ENCODE assay signal across 19 cellular contexts in the genomic region with DNA sequence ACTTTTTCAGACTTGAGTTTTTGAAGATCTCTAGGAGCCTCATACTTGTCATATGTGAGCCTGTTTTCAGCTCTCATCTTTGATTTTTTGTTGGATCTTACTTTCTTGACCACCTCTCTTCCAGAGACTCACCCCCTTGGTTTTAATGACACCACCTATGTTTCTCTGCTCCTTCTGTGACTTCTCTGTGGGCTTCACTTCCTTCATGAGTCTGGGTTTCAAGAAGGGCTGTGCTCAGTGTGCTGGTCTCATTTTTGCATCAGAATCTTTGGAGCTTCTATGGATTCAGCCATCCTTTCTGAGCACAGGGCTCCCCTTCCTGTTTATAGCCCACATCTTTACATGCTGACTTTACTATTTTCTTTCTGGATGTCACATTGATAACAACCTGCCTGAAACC.
"Had no signal": no experiment of that assay in that cellular context is flagged by ENCODE, and none has a peak within 500 bp of the region (broad histone marks: within the 10 kb centered on the region; RNA-seq: fewer than 3 reads in every experiment).

No MANE protein-coding gene starts in this region.

- H3K9me3 Mint-ChIP-seq: activated naive CD4-positive, alpha-beta T cell treated with anti-CD3 and anti-CD28 coated beads, Interleukin-2, amount 50 U/mL, for 24 hours; activated T-cell treated with anti-CD3 and anti-CD28 coated beads, Interleukin-2, amount 50 U/mL, for 4 hours; endodermal cell; nephron; T-helper 1 cell treated with Interleukin-12 subunit alpha and Interleukin-12 subunit beta and Interleukin-4 antibody, amounts not matched to agents 30 μg/mL and 1 μg/mL, for 36 hours had no signal

- H3K36me3 Mint-ChIP-seq: activated naive CD4-positive, alpha-beta T cell treated with anti-CD3 and anti-CD28 coated beads, Interleukin-2, amount 50 U/mL, for 24 hours had no signal

- H3K27ac Mint-ChIP-seq: activated naive CD4-positive, alpha-beta T cell treated with anti-CD3 and anti-CD28 coated beads, Interleukin-2, amount 50 U/mL, for 24 hours; endodermal cell; nephron; T-helper 1 cell treated with Interleukin-12 subunit alpha and Interleukin-12 subunit beta and Interleukin-4 antibody, amounts not matched to agents 30 μg/mL and 1 μg/mL, for 36 hours had no signal

- H3K4me3 ChIP-seq: body of pancreas, lung, transverse colon, uterus had no signal

- H3K4me1 ChIP-seq: foreskin keratinocyte, uterus had no signal

- H3K4me3 Mint-ChIP-seq: activated naive CD4-positive, alpha-beta T cell treated with anti-CD3 and anti-CD28 coated beads, Interleukin-2, amount 50 U/mL, for 24 hours; activated T-cell treated with anti-CD3 and anti-CD28 coated beads, Interleukin-2, amount 50 U/mL, for 4 hours; endodermal cell; nephron; T-helper 1 cell treated with Interleukin-12 subunit alpha and Interleukin-12 subunit beta and Interleukin-4 antibody, amounts not matched to agents 30 μg/mL and 1 μg/mL, for 36 hours had no signal

- H3K27me3 ChIP-seq: body of pancreas, foreskin keratinocyte, transverse colon, uterus had no signal

- ATAC-seq: body of pancreas, foreskin keratinocyte, left lobe of liver had no signal

- H3K36me3 ChIP-seq: transverse colon, uterus had no signal

- H3K27ac ChIP-seq: body of pancreas, epithelial cell of prostate, foreskin keratinocyte, uterus had no signal

- H3K4me1 Mint-ChIP-seq: nephron had no signal

- H3K9me3 ChIP-seq: body of pancreas, transverse colon, uterus had no signal

- DNase-seq: activated CD4-positive, alpha-beta T cell treated with anti-CD3 and anti-CD28 coated beads for 1 hour; activated CD4-positive, alpha-beta T cell treated with anti-CD3 and anti-CD28 coated beads, Interleukin-2, amount 50 U/mL, for 48 hours; activated effector memory CD4-positive, alpha-beta T cell treated with anti-CD3 and anti-CD28 coated beads, Interleukin-2, amount 50 U/mL, for 16 hours; activated T-cell treated with anti-CD3 and anti-CD28 coated beads, Interleukin-2, amount 50 U/mL, for 4 hours; amniotic stem cell; body of pancreas; endodermal cell; foreskin keratinocyte; hypothalamus; kidney; stimulated activated naive CD4-positive, alpha-beta T cell; transverse colon; uterus had no signal
